2 cellular contexts compared by ENCODE assay signal in genomic region chr16:22955461-22956145, GRCh38.
TF ChIP-seq lines count a peak whose summit lies in the region.

No MANE protein-coding gene starts in this region.

TF ChIP-seq in GM23338, 12 proteins besides CTCF, POLR2A, EP300 and RAD21 (continued from another document):
- TF ChIP-seq ZNF462 (CRISPR knock-in tag; IDR thresholded peaks at IDR 0.05) (no peak), NANOG (IDR thresholded peaks at IDR 0.05; ENCODE audit: borderline replicate concordance) (no peak), POLR2AphosphoS5 (IDR thresholded peaks at IDR 0.05; ENCODE audit: low read depth) (no peak), EZH2phosphoT487 (IDR thresholded peaks at IDR 0.05; ENCODE audit: unreplicated experiment) (no peak), ZNF331 (CRISPR knock-in tag; IDR thresholded peaks at IDR 0.05; ENCODE audit: low read depth) (no peak), REST (IDR thresholded peaks at IDR 0.05; ENCODE audit: unreplicated experiment) (no peak)

TF ChIP-seq in WTC11, 78 proteins besides CTCF, POLR2A, EP300 and RAD21 (continued from another document):
- TF ChIP-seq ZNF263 (CRISPR knock-in tag; IDR thresholded peaks at IDR 0.05; ENCODE audit: low read depth) (no peak), ZBTB21 (CRISPR knock-in tag; IDR thresholded peaks at IDR 0.05; ENCODE audit: borderline replicate concordance) (no peak), OVOL2 (CRISPR knock-in tag; IDR thresholded peaks at IDR 0.05; ENCODE audit: borderline replicate concordance) (no peak), ATF1 (CRISPR knock-in tag; IDR thresholded peaks at IDR 0.05) (no peak), NFYB (CRISPR knock-in tag; conservative IDR thresholded peaks at IDR 0.05; ENCODE audit: low read depth) (no peak), MXD4 (CRISPR knock-in tag; IDR thresholded peaks at IDR 0.05; ENCODE audit: borderline replicate concordance) (no peak), TP53 (CRISPR knock-in tag; IDR thresholded peaks at IDR 0.05) (no peak), SP1 (CRISPR knock-in tag; conservative IDR thresholded peaks at IDR 0.05) (no peak), GRHL2 (CRISPR knock-in tag; IDR thresholded peaks at IDR 0.05; ENCODE audit: insufficient replicate concordance, severe bottlenecking) (no peak), EMX1 (CRISPR knock-in tag; IDR thresholded peaks at IDR 0.05) (no peak)
